In genomic region chr1:199959775-199960110, GRCh38 we compare ENCODE assay signal across 8 cellular contexts.
"Had no signal": no experiment of that assay in that cellular context is flagged by ENCODE, and none has a peak within 500 bp of the region (broad histone marks: within the 10 kb centered on the region; RNA-seq: fewer than 3 reads in every experiment).

No MANE protein-coding gene starts in this region.

- FAIRE-seq: HepG2, HTR-8/SVneo had no signal

- H3K27ac ChIP-seq: HL-60, KMS-11 had no signal

- H3K36me3 Mint-ChIP-seq: IgD-negative memory B cell had no signal

- H3K27ac Mint-ChIP-seq: IgD-negative memory B cell had no signal

- ATAC-seq: HepG2 had no signal

- DNase-seq: IMR-90, KBM-7, KG1 had no signal

- H3K4me3 Mint-ChIP-seq: IgD-negative memory B cell had no signal

- H3K4me2 ChIP-seq: KMS-11 had no signal

- H3K9ac ChIP-seq: KMS-11 had no signal
